ENCODE assay signal across 9 cellular contexts in genomic region chr2:237432484-237433092, GRCh38. TPM values are rescaled to one million over a fixed set of nuclear protein-coding genes. Genes with fewer than 3 reads are reported as not detected.
DNase-seq lines count a peak whose midpoint lies in the region; ATAC-seq, FAIRE-seq and TF ChIP-seq lines count a peak whose summit lies in the region.
"Had no signal": no experiment of that assay in that cellular context is flagged by ENCODE, and none has a peak within 500 bp of the region (broad histone marks: within the 10 kb centered on the region; RNA-seq: fewer than 3 reads in every experiment).

No MANE protein-coding gene starts in this region.

- no peaks in the 10 kb centered on the region for H3K27me3 Mint-ChIP-seq in MCF 10A (ENCODE audit: insufficient read depth, unreplicated experiment)

- POLR2A ChIA-PET in MCF 10A (lab: Yijun Ruan, JAX) = no interaction called here

- peak; percentile 95 for FAIRE-seq in keratinocyte (lab: Jason Lieb, UNC)
- no peak for FAIRE-seq in GM12892 (lab: Jason Lieb, UNC)

- no peaks in the 10 kb centered on the region for H3K27me3 ChIP-seq in breast epithelium
- no peaks in the 10 kb centered on the region for H3K27me3 ChIP-seq in keratinocyte (ENCODE audit: control insufficient read depth, extremely low read depth, insufficient read depth, low read length)

- no TSS peak for BruUV-seq in MCF 10A (replicated peaks; lab: Mats Ljungman, UMichigan)

- no peaks in the 10 kb centered on the region for H4K20me1 ChIP-seq in keratinocyte (ENCODE audit: control insufficient read depth, extremely low read depth, insufficient read depth, low read length)

- peak overlapping the region in 1 of 3 donors; percentile 7 for H3K4me3 ChIP-seq in breast epithelium
- H3K4me3 ChIP-seq in keratinocyte (ENCODE audit: control insufficient read depth in 2 of 3, extremely low read depth in 1 of 3, insufficient read depth in 2 of 3, low read depth in 1 of 3, low read length in 3 of 3) = peak overlapping the region in 1 of 3 experiments; percentile 36

- H3K36me3 Mint-ChIP-seq in MCF 10A (ENCODE audit: insufficient read depth, unreplicated experiment) = no peaks in the 10 kb centered on the region

- H3K79me2 ChIP-seq in keratinocyte (ENCODE audit: control insufficient read depth, insufficient read depth, low read length) = no peaks in the 10 kb centered on the region

- H2AFZ ChIP-seq in keratinocyte (ENCODE audit: control insufficient read depth, low read length) = peak overlapping the region; percentile 76

- CTCF ChIA-PET in MCF 10A (lab: Yijun Ruan, JAX) = interaction anchor here (0.6 to 2.4 kb wide), 2 partner anchors 11 to 103 kb away, joined by 3 to 9 read pairs; no protein-coding TSS in a partner anchor

- H3K9ac ChIP-seq in keratinocyte (ENCODE audit: control insufficient read depth, extremely low read depth, insufficient read depth, low read length) = peak overlapping the region; percentile 13

- TF ChIP-seq CTCF in MCF 10A (IDR thresholded peaks at IDR 0.05; ENCODE audit: unreplicated experiment) = no peak
- TF ChIP-seq CTCF in breast epithelium (IDR thresholded peaks at IDR 0.05) = no peak
- TF ChIP-seq CTCF in keratinocyte (optimal IDR thresholded peaks at IDR 0.05 in 1 of 3, IDR thresholded peaks at IDR 0.05 in 1 of 3, conservative IDR thresholded peaks at IDR 0.05 in 1 of 3; ENCODE audit: extremely low read depth in 1 of 3, insufficient read depth in 2 of 3, low read length in 3 of 3) = no peak

- H3K9me3 Mint-ChIP-seq in MCF 10A (ENCODE audit: unreplicated experiment) = no peaks in the 10 kb centered on the region

- H3K36me3 ChIP-seq in breast epithelium (no peaks in the 10 kb centered on the region), keratinocyte (ENCODE audit: control insufficient read depth in 2 of 2, extremely low read depth in 1 of 2, insufficient read depth in 2 of 2, low read length in 2 of 2) (no peaks in the 10 kb centered on the region)

- H3K27ac ChIP-seq in breast epithelium (peak overlapping the region in 1 of 2 donors; percentile 5), keratinocyte (ENCODE audit: control insufficient read depth, insufficient read depth, low read length) (peak overlapping the region; percentile 62)

- H3K4me2 ChIP-seq in keratinocyte (ENCODE audit: control insufficient read depth, extremely low read depth, insufficient read depth, low read depth, low read length) = peak overlapping the region; percentile 66

- H3K27ac Mint-ChIP-seq in MCF 10A (ENCODE audit: low read depth, unreplicated experiment) = no peak overlapping the region

- peak; percentile 92 for DNase-seq in MCF 10A (ENCODE audit: unreplicated experiment)
- DNase-seq in breast epithelium (ENCODE audit: low spot score in 2 of 2) = no peak
- DNase-seq in activated T-helper 9 cell treated with anti-CD3 and anti-CD28 coated beads, Interleukin-2, amount 50 U/mL, for 16 hours (ENCODE audit: low read depth) = peak; percentile 74
- DNase-seq in keratinocyte (ENCODE audit: low read depth, low spot score) = peak; percentile 83
- peak; percentile 71 for DNase-seq in stimulated activated CD8-positive, alpha-beta memory T cell treated with anti-CD3 and anti-CD28 coated beads, Interleukin-7, amount 100 ng/mL, for 24 hours (ENCODE audit: low read depth)
- no peak for DNase-seq in NCI-H1436 (lab: John Stamatoyannopoulos, UW)
- DNase-seq in GM12892 (ENCODE audit: insufficient read length) = no peak
- DNase-seq: DND-41 had no signal

- H3K4me1 ChIP-seq in breast epithelium (peaks cover 0 to 4% of the 10 kb centered on the region in 2 donors), keratinocyte (ENCODE audit: control insufficient read depth, extremely low read depth, insufficient read depth, low read length) (peaks cover 37% of the 10 kb centered on the region)

- TF ChIP-seq POLR2A in breast epithelium (IDR thresholded peaks at IDR 0.05) = no peak
- no peak for TF ChIP-seq POLR2A in GM12892 (IDR thresholded peaks at IDR 0.05; ENCODE audit: low read depth, low read length)

- no peaks in the 10 kb centered on the region for H3K9me1 ChIP-seq in keratinocyte (ENCODE audit: control insufficient read depth, extremely low read depth, insufficient read depth, low read length)

- H3K9me3 ChIP-seq in breast epithelium (no peaks in the 10 kb centered on the region), keratinocyte (ENCODE audit: control insufficient read depth, low read depth, low read length) (no peaks in the 10 kb centered on the region)

- H3K4me1 Mint-ChIP-seq in MCF 10A (ENCODE audit: insufficient read depth, unreplicated experiment) = peaks cover 35% of the 10 kb centered on the region

- intact Hi-C loops in MCF 10A (cut with micrococcal nuclease) = no loop called here
- intact Hi-C loops in breast epithelium (cut with DNase I; ENCODE audit: low total_unique reads) = no loop called here

- H3K4me3 Mint-ChIP-seq in MCF 10A (ENCODE audit: unreplicated experiment) = peak overlapping the region; percentile 45

- dilution Hi-C loops in keratinocyte (cut with MboI; ENCODE audit: extremely low pct_ligation_motif_present, low sequenced_read_pairs) = no loop called here

- no peak for ATAC-seq in HG03039 (IDR thresholded peaks at IDR 0.05; ENCODE audit: unreplicated experiment)

RNA-seq across cellular contexts. Expression of gene COL6A3, which starts 18.6 kb away (rescaled TPM):
- total RNA-seq in MCF 10A (2022) (0.19 and 0.61 TPM in 2 replicates), breast epithelium (100 to 1,000 TPM; 116 to 907 (median 320) TPM)
- polyA plus RNA-seq in keratinocyte = 0.01 TPM in 1 of 3 replicates, not detected in the others
- polyA plus RNA-seq in keratinocyte (2011; ENCODE audit: low read depth) = not detected
- 0.01 TPM in 2 replicates for polyA plus RNA-seq in keratinocyte (2011; cell fraction: cytosol; rRNA removed)
- 0.01 TPM in 1 of 2 replicates, not detected in the other for polyA plus RNA-seq in keratinocyte (2011; cell fraction: nucleus; rRNA removed)
- polyA plus RNA-seq in keratinocyte (2012; ENCODE audit: low replicate concordance) = 0.02 TPM in 1 of 2 replicates, not detected in the other
- polyA minus RNA-seq in keratinocyte = 1.9 TPM in 1 of 3 replicates, not detected in the others
- not detected for polyA minus RNA-seq in keratinocyte (2011; cell fraction: cytosol; rRNA and poly(A)+ RNA removed)
- polyA minus RNA-seq in keratinocyte (2011; cell fraction: nucleus; rRNA and poly(A)+ RNA removed) = not detected in 2 replicates
- 0.06 TPM for polyA plus RNA-seq in GM12892 (2012; ENCODE audit: missing spikeins)

RNA-seq across cellular contexts. Expression of gene MLPH, which starts 54.5 kb away (rescaled TPM):
- total RNA-seq in MCF 10A (2022) (27.1 and 28.5 TPM in 2 replicates), breast epithelium (100 to 1,000 TPM in 2 of 3 donors, 10 to 100 TPM in 1; 15.5 to 242 (median 223) TPM)
- polyA plus RNA-seq in keratinocyte = 0.67 to 1.8 TPM (median 1.0 TPM) in 3 replicates
- 3.4 TPM for polyA plus RNA-seq in keratinocyte (2011; ENCODE audit: low read depth)
- polyA plus RNA-seq in keratinocyte (2011; cell fraction: cytosol; rRNA removed) = 0.67 and 0.70 TPM in 2 replicates
- 2.4 and 2.5 TPM in 2 replicates for polyA plus RNA-seq in keratinocyte (2011; cell fraction: nucleus; rRNA removed)
- 0.83 and 5.8 TPM in 2 replicates for polyA plus RNA-seq in keratinocyte (2012; ENCODE audit: low replicate concordance)
- 1.9 to 3.7 TPM (median 3.0 TPM) in 3 replicates for polyA minus RNA-seq in keratinocyte
- 3.5 TPM for polyA minus RNA-seq in keratinocyte (2011; cell fraction: cytosol; rRNA and poly(A)+ RNA removed)
- polyA minus RNA-seq in keratinocyte (2011; cell fraction: nucleus; rRNA and poly(A)+ RNA removed) = 1.3 and 1.6 TPM in 2 replicates
- not detected for polyA plus RNA-seq in GM12892 (2012; ENCODE audit: missing spikeins)

Comparison
In these comparisons a context has a peak if more than half of its experiments do, and no peak if none do; other contexts are left out.
1. DNase-seq: peak in MCF 10A (single experiment), activated T-helper 9 cell treated with anti-CD3 and anti-CD28 coated beads, Interleukin-2, amount 50 U/mL, for 16 hours (single experiment), keratinocyte (single experiment) and stimulated activated CD8-positive, alpha-beta memory T cell treated with anti-CD3 and anti-CD28 coated beads, Interleukin-7, amount 100 ng/mL, for 24 hours (single experiment); none in breast epithelium (0 of 2), NCI-H1436 (single experiment) and GM12892 (single experiment).
2. RNA of gene COL6A3, which starts 18.6 kb away (total RNA-seq): 116 to 907 TPM in breast epithelium; 0.19 to 0.61 TPM in MCF 10A; every median in the first group is over 10 times any median in the second.